Comparison of ENCODE assay signal across 8 cellular contexts in the genomic region with DNA sequence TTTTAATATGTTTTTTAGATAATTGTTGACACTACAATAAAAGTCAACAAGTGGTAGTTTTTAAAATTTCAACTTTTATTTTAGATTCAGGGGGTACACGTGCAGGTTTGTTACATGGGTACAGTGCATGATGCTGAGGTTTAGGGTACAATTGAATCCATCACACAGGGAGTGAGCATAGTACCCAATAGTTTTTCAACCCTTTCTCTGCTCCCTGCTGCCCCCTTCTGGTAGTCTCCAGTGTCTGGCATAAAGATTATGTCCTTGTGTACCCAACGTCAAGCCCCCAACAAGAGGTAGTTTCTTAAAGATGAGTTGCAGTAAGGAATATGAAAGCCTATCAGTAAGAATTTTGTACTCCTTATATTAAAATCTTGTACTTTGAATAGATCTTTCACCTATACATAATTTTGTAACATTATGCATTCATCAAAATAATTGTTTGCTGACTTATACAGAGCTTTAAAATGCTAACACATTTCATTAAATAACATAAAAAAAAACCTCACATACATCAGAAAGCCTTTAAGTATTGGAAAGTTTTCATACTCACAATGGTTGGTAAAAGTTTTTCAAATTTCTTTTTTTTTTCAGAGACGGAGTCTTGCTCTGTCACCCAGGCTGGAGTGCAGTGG. TPM values are rescaled to one million over a fixed set of nuclear protein-coding genes. Genes with fewer than 3 reads are reported as not detected.
DNase-seq lines count a peak whose midpoint lies in the region; ATAC-seq and TF ChIP-seq lines count a peak whose summit lies in the region.

No MANE protein-coding gene starts in this region.

- no peak overlapping the region for H3K4me3 Mint-ChIP-seq in mesothelial cell of epicardium

- DNase-seq in NCI-H2107 treated with DMSO at 0.1 percent for 48 hours (lab: John Stamatoyannopoulos, UW; ENCODE audit: unreplicated experiment) (peak; percentile 44), dermis blood vessel endothelial cell (peak; percentile 80), mesothelial cell of epicardium (ENCODE audit: low spot score in 2 of 2, unreplicated experiment in 2 of 2) (no peak)
- DNase-seq in activated CD4-positive, CD25-positive, alpha-beta regulatory T cell treated with anti-CD3 and anti-CD28 coated beads, Interleukin-2, amount 50 U/mL, for 72 hours, result peak; percentile 79
- DNase-seq in stimulated activated CD8-positive, alpha-beta memory T cell treated with anti-CD3 and anti-CD28 coated beads, Interleukin-7, amount 100 ng/mL, for 48 hours (ENCODE audit: extremely low read depth in 1 of 2, low read depth in 1 of 2), result peak; percentile 33 to 63

- peaks cover 2% of the 10 kb centered on the region for H3K27me3 Mint-ChIP-seq in mesothelial cell of epicardium (ENCODE audit: low read depth)

- H3K9me3 Mint-ChIP-seq in mesothelial cell of epicardium, result peaks cover 8% of the 10 kb centered on the region

- no peaks in the 10 kb centered on the region for H3K36me3 Mint-ChIP-seq in mesothelial cell of epicardium

- peak; percentile 67 for ATAC-seq in HG02623 (IDR thresholded peaks at IDR 0.05; ENCODE audit: unreplicated experiment)
- ATAC-seq in HG02884 (IDR thresholded peaks at IDR 0.05; ENCODE audit: unreplicated experiment), result no peak

- peak; percentile 73 for TF ChIP-seq CTCF in GM12874 (IDR thresholded peaks at IDR 0.05; ENCODE audit: insufficient read depth, low read depth, low read length)
- peak; percentile 41 for TF ChIP-seq CTCF in mesothelial cell of epicardium (IDR thresholded peaks at IDR 0.05; ENCODE audit: unreplicated experiment)

- H3K4me1 Mint-ChIP-seq in mesothelial cell of epicardium, result no peaks in the 10 kb centered on the region

- H3K27ac Mint-ChIP-seq in mesothelial cell of epicardium, result no peak overlapping the region

RNA-seq across cellular contexts. Expression of a gene that starts 5.4 kb away (rescaled TPM):
- total RNA-seq in dermis blood vessel endothelial cell (24.6 and 44.1 TPM in 2 replicates), mesothelial cell of epicardium (57.8 to 64.5 TPM (median 58.2 TPM) in 3 replicates)

RNA-seq across cellular contexts. Expression of a gene that starts 11.7 kb away (rescaled TPM):
- total RNA-seq in dermis blood vessel endothelial cell, result 2.9 and 10.8 TPM in 2 replicates
- total RNA-seq in mesothelial cell of epicardium, result 15.4 to 16.5 TPM (median 15.9 TPM) in 3 replicates

Comparison
In these comparisons a context has a peak if more than half of its experiments do, and no peak if none do; other contexts are left out.
1. DNase-seq: peak in NCI-H2107 treated with DMSO at 0.1 percent for 48 hours (single experiment), activated CD4-positive, CD25-positive, alpha-beta regulatory T cell treated with anti-CD3 and anti-CD28 coated beads, Interleukin-2, amount 50 U/mL, for 72 hours (single experiment), dermis blood vessel endothelial cell (single experiment) and stimulated activated CD8-positive, alpha-beta memory T cell treated with anti-CD3 and anti-CD28 coated beads, Interleukin-7, amount 100 ng/mL, for 48 hours (2 of 2); none in mesothelial cell of epicardium (0 of 2).